Comparison of ENCODE assay signal across 17 cellular contexts in genomic region chr14:73105050-73105449, GRCh38. TPM values are rescaled to one million over a fixed set of nuclear protein-coding genes. Genes with fewer than 3 reads are reported as not detected.
DNase-seq lines count a peak whose midpoint lies in the region; ATAC-seq, FAIRE-seq and TF ChIP-seq lines count a peak whose summit lies in the region.
"Had no signal": no experiment of that assay in that cellular context is flagged by ENCODE, and none has a peak within 500 bp of the region (broad histone marks: within the 10 kb centered on the region; RNA-seq: fewer than 3 reads in every experiment).

No MANE protein-coding gene starts in this region.

- no peaks in the 10 kb centered on the region for H3K4me1 ChIP-seq in GM23248 (ENCODE audit: insufficient read depth)
- H3K4me1 ChIP-seq in H1 (replicated peaks in 1 of 4; ENCODE audit: control insufficient read depth in 3 of 4, insufficient read depth in 4 of 4, low read length in 3 of 4) = no peaks in the 10 kb centered on the region
- no peaks in the 10 kb centered on the region for H3K4me1 ChIP-seq in neural progenitor cell
- H3K4me1 ChIP-seq: BLaER1 treated with 17β-estradiol and CSF1 and Interleukin-3, amounts not matched to agents 10 nM and 100 nM had no signal

- peaks cover 19% of the 10 kb centered on the region; the same call in 1 of the 2 replicates for H3F3A ChIP-seq in GM23248 (ENCODE audit: insufficient read depth)
- peaks cover 24% of the 10 kb centered on the region for H3F3A ChIP-seq in neural progenitor cell (ENCODE audit: low read depth)

- TF ChIP-seq EP300 in H1 (IDR thresholded peaks at IDR 0.05; ENCODE audit: borderline replicate concordance in 1 of 2, low read depth in 2 of 2, low read length in 2 of 2) = no peak

- no peak overlapping the region for H3K4ac ChIP-seq in H1 (replicated peaks; ENCODE audit: insufficient read length, low read depth, low read length)

- H3K23ac ChIP-seq in H1 (ENCODE audit: insufficient read length) = no peak overlapping the region

- ATAC-seq in WTC11 = no peak

- H3K36me3 ChIP-seq in GM23248 (ENCODE audit: low read depth) (peaks cover 82% of the 10 kb centered on the region), H1 (ENCODE audit: control insufficient read depth in 2 of 4, insufficient read depth in 4 of 4, low read length in 3 of 4) (peaks cover 31 to 98% (median 67%) of the 10 kb centered on the region in 4 experiments), neural progenitor cell (peaks cover 58% of the 10 kb centered on the region)

- H2AFZ ChIP-seq in GM23248 (no peak overlapping the region), H1 (ENCODE audit: low read length) (no peak overlapping the region), neural progenitor cell (replicated peaks) (no peak overlapping the region)

- no peak for TF ChIP-seq RAD21 in H1 (IDR thresholded peaks at IDR 0.05 in 1 of 2, conservative IDR thresholded peaks at IDR 0.05 in 1 of 2; ENCODE audit: low read depth in 2 of 2, low read length in 2 of 2)

- peak overlapping the region; percentile 48 for H3K27ac ChIP-seq in 22Rv1
- no peak overlapping the region for H3K27ac ChIP-seq in GM23248
- H3K27ac ChIP-seq in H1 (ENCODE audit: low read depth, low read length) = no peak overlapping the region
- H3K27ac ChIP-seq in neural progenitor cell = peak overlapping the region; percentile 24

- H3K4me2 ChIP-seq in GM23248 (ENCODE audit: unreplicated experiment) = no peak overlapping the region
- no peak overlapping the region for H3K4me2 ChIP-seq in H1 (ENCODE audit: insufficient read depth in 1 of 2, low read depth in 2 of 2, low read length in 2 of 2)
- H3K4me2 ChIP-seq in neural progenitor cell = no peak overlapping the region
- H3K4me2 ChIP-seq: BLaER1 treated with 17β-estradiol and CSF1 and Interleukin-3, amounts not matched to agents 10 nM and 100 nM had no signal

- no peaks in the 10 kb centered on the region for H3K23me2 ChIP-seq in H1 (ENCODE audit: low read depth, low read length)

- H3K9me3 Mint-ChIP-seq in neural progenitor cell (no peaks in the 10 kb centered on the region), WTC11 (no peaks in the 10 kb centered on the region)
- H3K9me3 Mint-ChIP-seq: CD8-positive, alpha-beta memory T cell had no signal

- no peak overlapping the region for H3K18ac ChIP-seq in H1 (ENCODE audit: extremely low read depth, low read length)

- peaks cover 29% of the 10 kb centered on the region for H3K36me3 Mint-ChIP-seq in neural progenitor cell
- H3K36me3 Mint-ChIP-seq in WTC11 = peaks cover 76% of the 10 kb centered on the region

- no peak overlapping the region for H2BK15ac ChIP-seq in H1 (ENCODE audit: low read length)

- H3K9me3 ChIP-seq in GM23248 (ENCODE audit: low read depth) (no peaks in the 10 kb centered on the region), H1 (ENCODE audit: insufficient read depth in 2 of 2, low read depth in 1 of 2, low read length in 1 of 2) (no peaks in the 10 kb centered on the region), neural progenitor cell (ENCODE audit: low read depth) (no peaks in the 10 kb centered on the region)
- H3K9me3 ChIP-seq: BLaER1 treated with 17β-estradiol and CSF1 and Interleukin-3, amounts not matched to agents 10 nM and 100 nM had no signal

- no peaks in the 10 kb centered on the region for H3K27me3 ChIP-seq in GM23248 (replicated peaks; ENCODE audit: insufficient read depth)
- no peaks in the 10 kb centered on the region for H3K27me3 ChIP-seq in H1 (replicated peaks in 1 of 4; ENCODE audit: control insufficient read depth in 3 of 4, extremely low read depth in 1 of 4, insufficient read depth in 3 of 4, low read length in 3 of 4)
- no peaks in the 10 kb centered on the region for H3K27me3 ChIP-seq in neural progenitor cell
- H3K27me3 ChIP-seq: BLaER1 treated with 17β-estradiol and CSF1 and Interleukin-3, amounts not matched to agents 10 nM and 100 nM had no signal

- H3K27ac Mint-ChIP-seq in neural progenitor cell (no peak overlapping the region), WTC11 (no peak overlapping the region)

- in situ Hi-C loops in GM23248 (cut with MboI) = no loop called here

- no peak for FAIRE-seq in H1 (lab: Jason Lieb, UNC)
- FAIRE-seq: D721Med had no signal

- H3K4me3 Mint-ChIP-seq in neural progenitor cell (no peak overlapping the region), WTC11 (no peak overlapping the region)
- H3K4me3 Mint-ChIP-seq: CD8-positive, alpha-beta memory T cell had no signal

- no peak overlapping the region for H2BK12ac ChIP-seq in H1 (ENCODE audit: low read depth, low read length)

- H4K20me1 ChIP-seq in GM23248 (ENCODE audit: insufficient read depth) (no peaks in the 10 kb centered on the region), H1 (replicated peaks in 1 of 2; ENCODE audit: control insufficient read depth in 1 of 2, insufficient read depth in 2 of 2, low read length in 2 of 2) (peaks cover 2% of the 10 kb centered on the region in 2 experiments), neural progenitor cell (ENCODE audit: low read depth) (no peaks in the 10 kb centered on the region)

- TF ChIP-seq CTCF in 22Rv1 (IDR thresholded peaks at IDR 0.05) (no peak), H1 (IDR thresholded peaks at IDR 0.05; ENCODE audit: control extremely low read depth in 1 of 3, insufficient read depth in 1 of 3, low read depth in 1 of 3, low read length in 3 of 3) (no peak), neural progenitor cell (IDR thresholded peaks at IDR 0.05) (no peak), WTC11 (IDR thresholded peaks at IDR 0.05) (no peak)

- H4K91ac ChIP-seq in H1 (replicated peaks; ENCODE audit: insufficient read length, low read length) = no peak overlapping the region

- no peak for TF ChIP-seq POLR2A in H1 (IDR thresholded peaks at IDR 0.05; ENCODE audit: control extremely low read depth in 1 of 2, low read depth in 2 of 2, low read length in 2 of 2)

- H3K79me2 ChIP-seq in GM23248 (ENCODE audit: insufficient read depth) (peaks cover 69% of the 10 kb centered on the region), H1 (ENCODE audit: control insufficient read depth in 1 of 2, insufficient read depth in 2 of 2, low read length in 2 of 2) (no peaks in the 10 kb centered on the region; a peak in 1 of 4 replicates), neural progenitor cell (ENCODE audit: low read depth) (peaks cover 14% of the 10 kb centered on the region)

- H2AK5ac ChIP-seq in H1 (ENCODE audit: low read depth, low read length) = no peak overlapping the region

- H3K27me3 Mint-ChIP-seq in neural progenitor cell (ENCODE audit: insufficient read depth, low read depth) (no peaks in the 10 kb centered on the region), WTC11 (ENCODE audit: low read depth) (no peaks in the 10 kb centered on the region)
- H3K27me3 Mint-ChIP-seq: CD8-positive, alpha-beta memory T cell had no signal

- no peak overlapping the region for H3K4me3 ChIP-seq in GM23248
- no peak overlapping the region for H3K4me3 ChIP-seq in H1 (ENCODE audit: extremely low read depth in 1 of 4, insufficient read depth in 2 of 4, low read depth in 3 of 4, low read length in 4 of 4)
- no peak overlapping the region for H3K4me3 ChIP-seq in neural progenitor cell
- H3K4me3 ChIP-seq: BLaER1 treated with 17β-estradiol and CSF1 and Interleukin-3, amounts not matched to agents 10 nM and 100 nM had no signal

- no peaks in the 10 kb centered on the region for H3K9me2 ChIP-seq in GM23248 (ENCODE audit: insufficient read depth)

- no peak overlapping the region for H2BK5ac ChIP-seq in H1 (ENCODE audit: low read depth, low read length)

- no peaks in the 10 kb centered on the region for H3K79me1 ChIP-seq in H1 (ENCODE audit: low read depth, low read length)

- POLR2A ChIA-PET in H1 (lab: Charles Lee; ENCODE audit: partially characterized antibody) (interaction anchor here (0.6 to 1.9 kb wide), 5 partner anchors 9 to 46 kb away, joined by 3 to 6 read pairs (median 4); no protein-coding TSS in a partner anchor), WTC11 (lab: Charles Lee) (interaction anchor here (0.5 kb wide), 1 partner anchor 15 kb away, joined by 3 read pairs; no protein-coding TSS in a partner anchor)

- no peak overlapping the region for H4K5ac ChIP-seq in H1 (ENCODE audit: insufficient read length, low read depth, low read length)

- H4K8ac ChIP-seq in H1 (ENCODE audit: extremely low read depth, insufficient read depth, low read length) = peak overlapping the region; percentile 68; the same call in 1 of the 2 replicates

- H2BK120ac ChIP-seq in H1 (replicated peaks; ENCODE audit: low read depth, low read length) = no peak overlapping the region

- H3K56ac ChIP-seq in H1 (replicated peaks; ENCODE audit: insufficient read length, low read depth, low read length) = no peak overlapping the region

- H3K9ac ChIP-seq in GM23248 (no peak overlapping the region), H1 (replicated peaks in 1 of 4; ENCODE audit: extremely low read depth in 1 of 4, low read depth in 3 of 4, low read length in 3 of 4) (no peak overlapping the region), neural progenitor cell (no peak overlapping the region)
- H3K9ac ChIP-seq: BLaER1 treated with 17β-estradiol and CSF1 and Interleukin-3, amounts not matched to agents 10 nM and 100 nM had no signal

- no peak overlapping the region for H2BK20ac ChIP-seq in H1 (ENCODE audit: low read length)

- H3K4me1 Mint-ChIP-seq in neural progenitor cell (no peaks in the 10 kb centered on the region), WTC11 (no peaks in the 10 kb centered on the region)

- H3K14ac ChIP-seq in H1 (ENCODE audit: insufficient read length) = no peak overlapping the region

- DNase-seq in GM23248 (peak; percentile 16), H1 (ENCODE audit: low read depth in 1 of 2, low spot score in 2 of 2) (no peak), neural progenitor cell (ENCODE audit: low spot score) (no peak), WTC11 (ENCODE audit: low spot score) (no peak), medulla oblongata (ENCODE audit: extremely low spot score) (no peak), ureter (ENCODE audit: low spot score) (no peak)
- DNase-seq: CD8-positive, alpha-beta memory T cell; DMS79; GOT3; NCI-H1105; NCI-H510A; NCI-H82; OCI-M1; SHP77 had no signal

- CTCF ChIA-PET in H1 (lab: Charles Lee; ENCODE audit: partially characterized antibody) = no interaction called here
- CTCF ChIA-PET in WTC11 (lab: Charles Lee) = no interaction called here

- 64 to 83% methylated on average over 3 of the region's 3 CpGs for WGBS in GM23248 (ENCODE audit: low coverage in 1 of 2, low lambda C conversion rate in 2 of 2, missing lambda C conversion rate in 2 of 2), 2 experiments
- WGBS in H1 (ENCODE audit: extremely low coverage in 1 of 2, insufficient coverage in 1 of 2, insufficient read length in 1 of 2, insufficient replicate concordance in 2 of 2, low coverage in 1 of 2, low lambda C conversion rate in 2 of 2, missing lambda C conversion rate in 1 of 2), 2 experiments = 93% methylated on average over 2 of the region's 3 CpGs; no CpG with 5 or more reads in 1 of the 2 experiments

RNA-seq across cellular contexts. Expression of gene PSEN1, which starts 31.3 kb away (rescaled TPM):
- total RNA-seq in GM23248 (2014; rRNA removed; shearing (Covaris generic)) = 49.5 and 81.9 TPM in 2 replicates
- polyA plus RNA-seq in GM23248 (2016; fragmentation: Nextera tagmentation; extraction: Ambion mirVana) (46.3 and 46.6 TPM in 2 replicates), H1 (2011; rRNA removed) (10.1 and 12.0 TPM in 2 replicates)
- total RNA-seq in H1 (2021; fragmentation: NEBNext Ultra II Directional; extraction: Animal tissue kit (Norgen Biotek cat#: 25700)) = 38.7 TPM in 2 replicates
- 12.9 TPM for polyA plus RNA-seq in H1 (2011; cell fraction: cytosol; rRNA removed)
- 14.4 TPM for polyA plus RNA-seq in H1 (2011; cell fraction: nucleus; rRNA removed)
- 27.1 to 29.1 TPM (median 27.3 TPM) in 4 replicates for polyA plus RNA-seq in H1 (2012, experiment 1 of 2)
- polyA plus RNA-seq in H1 (2012, experiment 2 of 2) = 3.7 TPM
- 40.0 TPM for polyA plus RNA-seq in H1 (2013, experiment 1 of 2)
- polyA plus RNA-seq in H1 (2013, experiment 2 of 2) = 44.0 TPM
- polyA minus RNA-seq in H1 (2011; rRNA and poly(A)+ RNA removed) = 45.8 and 64.5 TPM in 2 replicates
- polyA minus RNA-seq in H1 (2011; cell fraction: cytosol; rRNA and poly(A)+ RNA removed) = 20.4 TPM
- 25.4 TPM for polyA minus RNA-seq in H1 (2011; cell fraction: nucleus; rRNA and poly(A)+ RNA removed)
- total RNA-seq in neural progenitor cell (ENCODE audit: low replicate concordance) (55.3 and 80.5 TPM in 2 replicates), WTC11 (2021) (26.6 to 31.6 TPM (median 27.2 TPM) in 3 replicates), ureter (71.1 TPM)

RNA-seq across cellular contexts. Expression of gene RBM25, which starts 46.7 kb away (rescaled TPM):
- total RNA-seq in GM23248 (2014; rRNA removed; shearing (Covaris generic)) = 17.3 and 17.7 TPM in 2 replicates
- polyA plus RNA-seq in GM23248 (2016; fragmentation: Nextera tagmentation; extraction: Ambion mirVana) (42.5 and 52.9 TPM in 2 replicates), H1 (2011; rRNA removed) (25.6 and 28.5 TPM in 2 replicates)
- 125 and 134 TPM in 2 replicates for total RNA-seq in H1 (2021; fragmentation: NEBNext Ultra II Directional; extraction: Animal tissue kit (Norgen Biotek cat#: 25700))
- 55.3 TPM for polyA plus RNA-seq in H1 (2011; cell fraction: cytosol; rRNA removed)
- polyA plus RNA-seq in H1 (2011; cell fraction: nucleus; rRNA removed) = 210 TPM
- polyA plus RNA-seq in H1 (2012, experiment 1 of 2) = 103 to 168 TPM (median 123 TPM) in 4 replicates
- polyA plus RNA-seq in H1 (2012, experiment 2 of 2) = 8.0 TPM
- polyA plus RNA-seq in H1 (2013, experiment 1 of 2) = 155 TPM
- 135 TPM for polyA plus RNA-seq in H1 (2013, experiment 2 of 2)
- 67.0 and 69.4 TPM in 2 replicates for polyA minus RNA-seq in H1 (2011; rRNA and poly(A)+ RNA removed)
- polyA minus RNA-seq in H1 (2011; cell fraction: cytosol; rRNA and poly(A)+ RNA removed) = 51.4 TPM
- 166 TPM for polyA minus RNA-seq in H1 (2011; cell fraction: nucleus; rRNA and poly(A)+ RNA removed)
- total RNA-seq in neural progenitor cell (ENCODE audit: low replicate concordance) (82.9 and 162 TPM in 2 replicates), WTC11 (2021) (142 to 147 TPM (median 145 TPM) in 3 replicates), ureter (128 TPM)

Comparison
In these comparisons a context has a peak if more than half of its experiments do, and no peak if none do; other contexts are left out.
1. H3K27ac ChIP-seq: peak in 22Rv1 (single experiment) and neural progenitor cell (single experiment); none in GM23248 (single experiment) and H1 (single experiment).